In the genomic region with DNA sequence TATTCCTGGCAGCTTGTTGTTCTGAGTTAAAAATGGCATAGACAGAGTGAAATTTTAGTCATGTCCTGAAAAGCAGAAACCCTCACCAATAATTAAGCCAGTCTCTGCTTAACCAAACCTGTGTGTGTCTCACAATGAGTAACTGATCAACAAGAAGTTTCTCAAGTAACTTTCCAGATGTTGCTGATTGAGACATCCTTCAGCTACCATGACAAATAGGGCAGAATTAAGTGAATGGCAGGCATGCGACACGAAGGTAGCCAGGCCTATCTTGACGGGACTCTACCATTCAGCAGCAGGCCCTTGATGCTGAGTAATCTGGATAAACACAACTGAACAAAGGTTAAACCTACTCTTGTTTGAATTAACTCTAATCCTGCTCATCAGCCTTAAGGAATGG, we compare ENCODE assay signal across 1 cellular context.
TF ChIP-seq lines count a peak whose summit lies in the region.

No MANE protein-coding gene starts in this region.

TF ChIP-seq in A549, 52 proteins besides CTCF, POLR2A, EP300 and RAD21 (continued from another document):
- TF ChIP-seq PBX3 (IDR thresholded peaks at IDR 0.05) (no peak), CBX8 (IDR thresholded peaks at IDR 0.05) (no peak)
